In the genomic region with DNA sequence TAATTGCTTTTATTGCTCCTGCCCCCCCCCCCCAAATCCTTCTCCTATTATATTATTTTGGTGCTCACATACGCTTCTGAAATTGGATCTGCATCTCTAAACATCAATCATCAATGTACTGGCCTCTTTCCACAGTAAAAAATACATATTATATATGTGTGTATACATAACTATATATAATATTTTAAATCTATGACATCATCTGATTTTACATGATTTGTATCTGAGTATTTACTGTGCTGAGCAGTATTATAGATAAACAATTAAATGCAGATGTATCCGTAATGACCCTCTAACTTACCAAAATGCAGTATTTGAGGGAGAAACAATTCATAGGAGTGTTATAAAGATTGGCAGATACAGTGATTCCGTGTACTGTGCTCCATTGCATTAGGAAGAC, we compare ENCODE assay signal across 18 cellular contexts. TPM values are rescaled to one million over a fixed set of nuclear protein-coding genes. Genes with fewer than 3 reads are reported as not detected.
DNase-seq lines count a peak whose midpoint lies in the region; ATAC-seq and TF ChIP-seq lines count a peak whose summit lies in the region.
"Had no signal": no experiment of that assay in that cellular context is flagged by ENCODE, and none has a peak within 500 bp of the region (broad histone marks: within the 10 kb centered on the region; RNA-seq: fewer than 3 reads in every experiment).

No MANE protein-coding gene starts in this region.

- POLR2A ChIA-PET in activated CD4-positive, alpha-beta T cell treated with anti-CD3 and anti-CD28 coated beads for 36 hours (lab: Charles Lee) = no interaction called here

- 55% methylated on average over 3 of the region's 3 CpGs for WGBS in urinary bladder

- CTCF ChIA-PET in activated CD4-positive, alpha-beta T cell treated with anti-CD3 and anti-CD28 coated beads for 36 hours (lab: Charles Lee) = no interaction called here

- no peaks in the 10 kb centered on the region for H3K27me3 ChIP-seq in right atrium auricular region
- peaks cover 9% of the 10 kb centered on the region for H3K27me3 ChIP-seq in lower lobe of right lung (ENCODE audit: low read depth)

- H3K27ac Mint-ChIP-seq in activated CD4-positive, alpha-beta T cell treated with anti-CD3 and anti-CD28 coated beads for 36 hours = no peak overlapping the region
- H3K27ac Mint-ChIP-seq: activated naive CD4-positive, alpha-beta T cell treated with anti-CD3 and anti-CD28 coated beads, Interleukin-2, amount 50 U/mL, for 24 hours; natural killer cell treated with Interleukin-12 subunit alpha and Interleukin-12 subunit beta and Interleukin-15 and Interleukin-18, amount 100 ng/mL, for 72 hours had no signal

- intact Hi-C loops in left ventricle myocardium superior (cut with micrococcal nuclease) (no loop called here), lower lobe of right lung (cut with DNase I) (no loop called here)
- intact Hi-C loops in activated CD4-positive, alpha-beta T cell treated with anti-CD3 and anti-CD28 coated beads for 36 hours (cut with DNase I, micrococcal nuclease) = no loop called here

- H3K36me3 Mint-ChIP-seq in activated CD4-positive, alpha-beta T cell treated with anti-CD3 and anti-CD28 coated beads for 36 hours (ENCODE audit: low read depth) = no peaks in the 10 kb centered on the region
- H3K36me3 Mint-ChIP-seq: activated naive CD4-positive, alpha-beta T cell treated with anti-CD3 and anti-CD28 coated beads, Interleukin-2, amount 50 U/mL, for 24 hours; natural killer cell treated with Interleukin-12 subunit alpha and Interleukin-12 subunit beta and Interleukin-15 and Interleukin-18, amount 100 ng/mL, for 72 hours had no signal

- no peak overlapping the region for H3K4me3 Mint-ChIP-seq in activated CD4-positive, alpha-beta T cell treated with anti-CD3 and anti-CD28 coated beads for 36 hours
- H3K4me3 Mint-ChIP-seq: activated naive CD4-positive, alpha-beta T cell treated with anti-CD3 and anti-CD28 coated beads, Interleukin-2, amount 50 U/mL, for 24 hours; natural killer cell treated with Interleukin-12 subunit alpha and Interleukin-12 subunit beta and Interleukin-15 and Interleukin-18, amount 100 ng/mL, for 72 hours had no signal

- peaks cover 42% of the 10 kb centered on the region for H3K27me3 Mint-ChIP-seq in activated CD4-positive, alpha-beta T cell treated with anti-CD3 and anti-CD28 coated beads for 36 hours

- H3K4me1 Mint-ChIP-seq in activated CD4-positive, alpha-beta T cell treated with anti-CD3 and anti-CD28 coated beads for 36 hours = peaks cover 3% of the 10 kb centered on the region
- H3K4me1 Mint-ChIP-seq: activated naive CD4-positive, alpha-beta T cell treated with anti-CD3 and anti-CD28 coated beads, Interleukin-2, amount 50 U/mL, for 24 hours had no signal

- TF ChIP-seq CTCF in right atrium auricular region (IDR thresholded peaks at IDR 0.05) (no peak), lower lobe of right lung (IDR thresholded peaks at IDR 0.05) (no peak)

- H3K4me1 ChIP-seq in right atrium auricular region (peaks cover 0 to 9% of the 10 kb centered on the region in 2 donors), lower lobe of right lung (no peaks in the 10 kb centered on the region), urinary bladder (ENCODE audit: insufficient read depth) (no peaks in the 10 kb centered on the region)

- DNase-seq in right atrium auricular region (ENCODE audit: low spot score) (no peak), left ventricle myocardium superior (no peak), caudate nucleus (lab: John Stamatoyannopoulos, UW) (no peak), lower lobe of right lung (no peak), SHP77 treated with DMSO at 0.1 percent for 48 hours (lab: John Stamatoyannopoulos, UW) (no peak)
- DNase-seq in activated CD4-positive, alpha-beta T cell treated with anti-CD3 and anti-CD28 coated beads for 36 hours = no peak
- DNase-seq: hippocampal formation; Karpas-422; NCI-H1694; NCI-H446; OCI-M1; stimulated activated naive CD4-positive, alpha-beta T cell treated with Interleukin-2 at 50 U/mL for 16 hours had no signal

- no peak for ATAC-seq in left ventricle myocardium superior
- ATAC-seq in lower lobe of right lung = no peak
- ATAC-seq in HG03565 (IDR thresholded peaks at IDR 0.05; ENCODE audit: unreplicated experiment) = no peak
- ATAC-seq in activated CD4-positive, alpha-beta T cell treated with anti-CD3 and anti-CD28 coated beads for 36 hours = no peak
- ATAC-seq: activated CD4-positive, CD25-positive, alpha-beta regulatory T cell treated with anti-CD3 and anti-CD28 coated beads, Interleukin-2, amount 50 U/mL, for 24 hours had no signal

- H3K27ac ChIP-seq in right atrium auricular region (no peak overlapping the region), caudate nucleus (ENCODE audit: low read depth, low read length) (peak overlapping the region; percentile 53), lower lobe of right lung (no peak overlapping the region), urinary bladder (ENCODE audit: low read depth) (no peak overlapping the region)

- H3K4me3 ChIP-seq in right atrium auricular region (peak overlapping the region; percentile 35 to 55), lower lobe of right lung (peak overlapping the region; percentile 52), urinary bladder (ENCODE audit: low read depth, low read length) (peak overlapping the region; percentile 51)

- no peaks in the 10 kb centered on the region for H3K9me3 Mint-ChIP-seq in activated CD4-positive, alpha-beta T cell treated with anti-CD3 and anti-CD28 coated beads for 36 hours (ENCODE audit: low read depth)
- H3K9me3 Mint-ChIP-seq: activated naive CD4-positive, alpha-beta T cell treated with anti-CD3 and anti-CD28 coated beads, Interleukin-2, amount 50 U/mL, for 24 hours had no signal

- no peaks in the 10 kb centered on the region for H3K9me3 ChIP-seq in right atrium auricular region
- H3K9me3 ChIP-seq in lower lobe of right lung = no peaks in the 10 kb centered on the region

- H3K36me3 ChIP-seq in right atrium auricular region (no peaks in the 10 kb centered on the region), lower lobe of right lung (no peaks in the 10 kb centered on the region), urinary bladder (ENCODE audit: insufficient read depth) (no peaks in the 10 kb centered on the region)

RNA-seq across cellular contexts. Expression of a gene that starts 0.8 kb away (rescaled TPM):
- total RNA-seq in right atrium auricular region = under 1 TPM; 0.37 to 0.51 TPM
- 0.55 TPM for total RNA-seq in left ventricle myocardium superior
- 1.7 TPM for total RNA-seq in lower lobe of right lung
- total RNA-seq in urinary bladder = 23.8 TPM
- polyA plus RNA-seq in urinary bladder = 25.4 TPM
- not detected for total RNA-seq in activated CD4-positive, alpha-beta T cell treated with anti-CD3 and anti-CD28 coated beads for 36 hours
- total RNA-seq: lung microvascular endothelial cell; natural killer cell treated with Interleukin-12 subunit alpha and Interleukin-12 subunit beta and Interleukin-15 and Interleukin-18, amount 100 ng/mL, for 72 hours had no signal
